In genomic region chr20:4171538-4172116, GRCh38 we compare ENCODE assay signal across 8 cellular contexts. TPM values are rescaled to one million over a fixed set of nuclear protein-coding genes. Genes with fewer than 3 reads are reported as not detected.
DNase-seq lines count a peak whose midpoint lies in the region; ATAC-seq, FAIRE-seq and TF ChIP-seq lines count a peak whose summit lies in the region.

No MANE protein-coding gene starts in this region.

- no peaks in the 10 kb centered on the region; the same call in 1 of the 2 replicates for H3K23me2 ChIP-seq in H1 (ENCODE audit: low read depth, low read length)

- H3K4ac ChIP-seq in H1 (replicated peaks; ENCODE audit: insufficient read length, low read depth, low read length): no peak overlapping the region

- H4K8ac ChIP-seq in H1 (ENCODE audit: extremely low read depth, insufficient read depth, low read length): no peak overlapping the region

- peak overlapping the region; percentile 26 for H4K91ac ChIP-seq in H1 (replicated peaks; ENCODE audit: insufficient read length, low read length)

- H3K9ac ChIP-seq in PC-3 (ENCODE audit: low read length) (peak overlapping the region; percentile 85), H1 (replicated peaks in 1 of 4; ENCODE audit: extremely low read depth in 1 of 4, low read depth in 3 of 4, low read length in 3 of 4) (no peak overlapping the region), neural progenitor cell (no peak overlapping the region)

- TF ChIP-seq EP300 in H1 (IDR thresholded peaks at IDR 0.05; ENCODE audit: borderline replicate concordance in 1 of 2, low read depth in 2 of 2, low read length in 2 of 2): no peak

- 0 out of 2 replicates have a peak overlapping the region, but pooled peaks have one; percentile 65 for H2BK15ac ChIP-seq in H1 (ENCODE audit: low read length)

- no peak overlapping the region for H3K14ac ChIP-seq in H1 (ENCODE audit: insufficient read length)

- H3K56ac ChIP-seq in H1 (replicated peaks; ENCODE audit: insufficient read length, low read depth, low read length): no peak overlapping the region

- no peak for TF ChIP-seq CTCF in CD4-positive, alpha-beta T cell (IDR thresholded peaks at IDR 0.05)
- TF ChIP-seq CTCF in PC-3 (conservative IDR thresholded peaks at IDR 0.05; ENCODE audit: low read depth, low read length) (no peak), H1 (IDR thresholded peaks at IDR 0.05; ENCODE audit: control extremely low read depth in 1 of 3, insufficient read depth in 1 of 3, low read depth in 1 of 3, low read length in 3 of 3) (no peak), neural progenitor cell (IDR thresholded peaks at IDR 0.05) (no peak)

- no peak for TF ChIP-seq POLR2A in H1 (IDR thresholded peaks at IDR 0.05; ENCODE audit: control extremely low read depth in 1 of 2, low read depth in 2 of 2, low read length in 2 of 2)

- no peaks in the 10 kb centered on the region for H3K9me3 Mint-ChIP-seq in CD4-positive, alpha-beta T cell
- peaks cover 3% of the 10 kb centered on the region for H3K9me3 Mint-ChIP-seq in neural progenitor cell

- H3K4me3 Mint-ChIP-seq in CD4-positive, alpha-beta T cell: peak overlapping the region; percentile 76
- H3K4me3 Mint-ChIP-seq in neural progenitor cell: peak overlapping the region; percentile 70

- peak overlapping the region; percentile 34 for H3K27ac ChIP-seq in CD4-positive, alpha-beta T cell (ENCODE audit: low read depth, low read length)
- H3K27ac ChIP-seq in PC-3 (ENCODE audit: low read length) (peak overlapping the region; percentile 90), H1 (ENCODE audit: low read depth, low read length) (no peak overlapping the region), neural progenitor cell (no peak overlapping the region)

- no peak for FAIRE-seq in H1 (lab: Jason Lieb, UNC)

- no peaks in the 10 kb centered on the region for H3F3A ChIP-seq in PC-3 (ENCODE audit: low read length, unreplicated experiment)
- peaks cover 15% of the 10 kb centered on the region for H3F3A ChIP-seq in neural progenitor cell (ENCODE audit: low read depth)

- H3K4me1 Mint-ChIP-seq in CD4-positive, alpha-beta T cell (ENCODE audit: low read depth): peaks cover 29% of the 10 kb centered on the region
- H3K4me1 Mint-ChIP-seq in neural progenitor cell: peaks cover 43% of the 10 kb centered on the region

- H3K18ac ChIP-seq in H1 (ENCODE audit: extremely low read depth, low read length): peak overlapping the region; percentile 20; the same call in 1 of the 2 replicates

- H3K79me2 ChIP-seq in PC-3 (ENCODE audit: low read length) (peaks cover 57% of the 10 kb centered on the region), H1 (ENCODE audit: control insufficient read depth in 1 of 2, insufficient read depth in 2 of 2, low read length in 2 of 2) (no peaks in the 10 kb centered on the region), neural progenitor cell (ENCODE audit: low read depth) (no peaks in the 10 kb centered on the region)

- no peaks in the 10 kb centered on the region for H3K27me3 Mint-ChIP-seq in CD4-positive, alpha-beta T cell
- peaks cover 2% of the 10 kb centered on the region for H3K27me3 Mint-ChIP-seq in neural progenitor cell (ENCODE audit: insufficient read depth, low read depth)

- peak overlapping the region; percentile 0; the same call in 1 of the 2 replicates for H2BK5ac ChIP-seq in H1 (ENCODE audit: low read depth, low read length)

- ATAC-seq in CD4-positive, alpha-beta T cell (ENCODE audit: poor library complexity): no peak
- peak; percentile 18 for ATAC-seq in PC-3
- no peak for ATAC-seq in GM18870 (IDR thresholded peaks at IDR 0.05; ENCODE audit: unreplicated experiment)
- no peak for ATAC-seq in GM21619 (IDR thresholded peaks at IDR 0.05; ENCODE audit: unreplicated experiment)
- ATAC-seq in GM21717 (IDR thresholded peaks at IDR 0.05; ENCODE audit: unreplicated experiment): no peak

- CTCF ChIA-PET in CD4-positive, alpha-beta T cell (lab: Charles Lee): no interaction called here
- CTCF ChIA-PET in PC-3 (lab: Charles Lee) (interaction anchor here (0.6 kb wide), 1 partner anchor 48 kb away, joined by 3 read pairs; no protein-coding TSS in a partner anchor), H1 (lab: Charles Lee; ENCODE audit: partially characterized antibody) (interaction anchor here (1.4 kb wide), 1 partner anchor 52 kb away, joined by 3 read pairs; no protein-coding TSS in a partner anchor)

- H2BK120ac ChIP-seq in H1 (replicated peaks; ENCODE audit: low read depth, low read length): peak overlapping the region; percentile 39

- H2BK12ac ChIP-seq in H1 (ENCODE audit: low read depth, low read length): peak overlapping the region; percentile 71; the same call in 1 of the 2 replicates

- DNase-seq in CD4-positive, alpha-beta T cell: no peak
- DNase-seq in PC-3 (no peak), H1 (ENCODE audit: low read depth in 1 of 2, low spot score in 2 of 2) (no peak), neural progenitor cell (ENCODE audit: low spot score) (peak; percentile 40), MV-4-11 (lab: John Stamatoyannopoulos, UW) (no peak)

- TSS peak; percentile 81 for BruUV-seq in PC-3 (replicated peaks; lab: Mats Ljungman, UMichigan)

- no peaks in the 10 kb centered on the region for H3K9me2 ChIP-seq in PC-3 (replicated peaks; ENCODE audit: low read length)

- H2BK20ac ChIP-seq in H1 (ENCODE audit: low read length): no peak overlapping the region

- peaks cover 31% of the 10 kb centered on the region; the same call in 1 of the 2 replicates for H4K20me1 ChIP-seq in PC-3 (ENCODE audit: low read length)
- H4K20me1 ChIP-seq in H1 (replicated peaks in 1 of 2; ENCODE audit: control insufficient read depth in 1 of 2, insufficient read depth in 2 of 2, low read length in 2 of 2): peaks cover 0 to 2% of the 10 kb centered on the region in 2 experiments
- peaks cover 15% of the 10 kb centered on the region for H4K20me1 ChIP-seq in neural progenitor cell (ENCODE audit: low read depth)

- no peak for TF ChIP-seq RAD21 in H1 (IDR thresholded peaks at IDR 0.05 in 1 of 2, conservative IDR thresholded peaks at IDR 0.05 in 1 of 2; ENCODE audit: low read depth in 2 of 2, low read length in 2 of 2)

- intact Hi-C loops in CD4-positive, alpha-beta T cell (cut with DNase I, micrococcal nuclease): loop anchor here in 1 of 2 experiments (2.0 kb wide), 1 partner anchor 281 kb away; no protein-coding TSS in a partner anchor
- intact Hi-C loops in PC-3 (cut with micrococcal nuclease): no loop called here

- peak overlapping the region; percentile 8; the same call in 1 of the 2 replicates for H2AFZ ChIP-seq in PC-3 (ENCODE audit: low read length)
- no peak overlapping the region for H2AFZ ChIP-seq in H1 (ENCODE audit: low read length)
- H2AFZ ChIP-seq in neural progenitor cell (replicated peaks): peak overlapping the region; percentile 81

- H2AK5ac ChIP-seq in H1 (ENCODE audit: low read depth, low read length): no peak overlapping the region

- WGBS in H1 (ENCODE audit: extremely low coverage in 1 of 2, insufficient coverage in 1 of 2, insufficient read length in 1 of 2, insufficient replicate concordance in 2 of 2, low coverage in 1 of 2, low lambda C conversion rate in 2 of 2, missing lambda C conversion rate in 1 of 2), 2 experiments: 60% methylated on average over 13 of the region's 13 CpGs; no CpG with 5 or more reads in 1 of the 2 experiments

- H3K23ac ChIP-seq in H1 (ENCODE audit: insufficient read length): no peak overlapping the region

- POLR2A ChIA-PET in CD4-positive, alpha-beta T cell (lab: Charles Lee): no interaction called here
- POLR2A ChIA-PET in PC-3 (lab: Charles Lee; ENCODE audit: unreplicated experiment): no interaction called here
- POLR2A ChIA-PET in H1 (lab: Charles Lee; ENCODE audit: partially characterized antibody): no interaction called here

- H4K5ac ChIP-seq in H1 (ENCODE audit: insufficient read length, low read depth, low read length): no peak overlapping the region

- H3K4me2 ChIP-seq in PC-3 (ENCODE audit: low read length) (peak overlapping the region; percentile 95), H1 (ENCODE audit: insufficient read depth in 1 of 2, low read depth in 2 of 2, low read length in 2 of 2) (peak overlapping the region; percentile 4 to 87), neural progenitor cell (peak overlapping the region; percentile 83)

- no peaks in the 10 kb centered on the region for H3K36me3 Mint-ChIP-seq in CD4-positive, alpha-beta T cell (ENCODE audit: low read depth)
- peaks cover 9% of the 10 kb centered on the region for H3K36me3 Mint-ChIP-seq in neural progenitor cell

- H3K4me3 ChIP-seq in PC-3 (ENCODE audit: low read length) (peak overlapping the region; percentile 67), H1 (ENCODE audit: extremely low read depth in 1 of 4, insufficient read depth in 2 of 4, low read depth in 3 of 4, low read length in 4 of 4) (peak overlapping the region; percentile 10 to 66 (median 56)), neural progenitor cell (peak overlapping the region; percentile 50)

- no peaks in the 10 kb centered on the region for H3K9me3 ChIP-seq in CD4-positive, alpha-beta T cell (ENCODE audit: control insufficient read depth, low read length)
- no peaks in the 10 kb centered on the region for H3K9me3 ChIP-seq in PC-3 (ENCODE audit: low read length)
- H3K9me3 ChIP-seq in H1 (ENCODE audit: insufficient read depth in 2 of 2, low read depth in 1 of 2, low read length in 1 of 2): no peaks in the 10 kb centered on the region
- H3K9me3 ChIP-seq in neural progenitor cell (ENCODE audit: low read depth): no peaks in the 10 kb centered on the region

- peaks cover 3% of the 10 kb centered on the region; the same call in 1 of the 2 replicates for H3K79me1 ChIP-seq in H1 (ENCODE audit: low read depth, low read length)

- peaks cover 5% of the 10 kb centered on the region for H3K36me3 ChIP-seq in PC-3 (ENCODE audit: low read depth, low read length)
- no peaks in the 10 kb centered on the region for H3K36me3 ChIP-seq in H1 (ENCODE audit: control insufficient read depth in 2 of 4, insufficient read depth in 4 of 4, low read length in 3 of 4)
- no peaks in the 10 kb centered on the region for H3K36me3 ChIP-seq in neural progenitor cell

- H3K27me3 ChIP-seq in CD4-positive, alpha-beta T cell (ENCODE audit: control insufficient read depth, insufficient read depth, low read length): no peaks in the 10 kb centered on the region
- H3K27me3 ChIP-seq in PC-3 (ENCODE audit: low read length) (no peaks in the 10 kb centered on the region), H1 (replicated peaks in 1 of 4; ENCODE audit: control insufficient read depth in 3 of 4, extremely low read depth in 1 of 4, insufficient read depth in 3 of 4, low read length in 3 of 4) (peaks cover 0 to 3% (median 0%) of the 10 kb centered on the region in 4 experiments; a peak in 2 of 7 replicates), neural progenitor cell (peaks cover 6% of the 10 kb centered on the region)

- H3K27ac Mint-ChIP-seq in CD4-positive, alpha-beta T cell: peak overlapping the region; percentile 70
- peak overlapping the region; percentile 13 for H3K27ac Mint-ChIP-seq in neural progenitor cell

- H3K4me1 ChIP-seq in PC-3 (ENCODE audit: insufficient read depth, low read length) (peaks cover 21% of the 10 kb centered on the region), H1 (replicated peaks in 1 of 4; ENCODE audit: control insufficient read depth in 3 of 4, insufficient read depth in 4 of 4, low read length in 3 of 4) (peaks cover 5 to 30% (median 25%) of the 10 kb centered on the region in 4 experiments), neural progenitor cell (peaks cover 34% of the 10 kb centered on the region)

RNA-seq across cellular contexts. Expression of gene SMOX, which starts 23.0 kb away (rescaled TPM):
- 1 to 10 TPM; 1.0 to 2.4 TPM for total RNA-seq in CD4-positive, alpha-beta T cell
- 59.3 and 82.4 TPM in 2 replicates for total RNA-seq in PC-3 (2014; rRNA removed)
- total RNA-seq in H1 (2021; fragmentation: NEBNext Ultra II Directional; extraction: Animal tissue kit (Norgen Biotek cat#: 25700)): 9.3 and 12.4 TPM in 2 replicates
- 8.3 and 20.5 TPM in 2 replicates for polyA plus RNA-seq in H1 (2011; rRNA removed)
- 5.0 TPM for polyA plus RNA-seq in H1 (2011; cell fraction: cytosol; rRNA removed)
- polyA plus RNA-seq in H1 (2011; cell fraction: nucleus; rRNA removed): 10.3 TPM
- 6.1 to 12.8 TPM (median 11.7 TPM) in 4 replicates for polyA plus RNA-seq in H1 (2012, experiment 1 of 2)
- 18.7 TPM for polyA plus RNA-seq in H1 (2012, experiment 2 of 2)
- 7.0 TPM for polyA plus RNA-seq in H1 (2013, experiment 1 of 2)
- 7.7 TPM for polyA plus RNA-seq in H1 (2013, experiment 2 of 2)
- 2.4 and 2.5 TPM in 2 replicates for polyA minus RNA-seq in H1 (2011; rRNA and poly(A)+ RNA removed)
- polyA minus RNA-seq in H1 (2011; cell fraction: cytosol; rRNA and poly(A)+ RNA removed): 4.5 TPM
- polyA minus RNA-seq in H1 (2011; cell fraction: nucleus; rRNA and poly(A)+ RNA removed): 2.0 TPM
- 6.8 and 11.6 TPM in 2 replicates for total RNA-seq in neural progenitor cell (ENCODE audit: low replicate concordance)

Comparison
In these comparisons a context has a peak if more than half of its experiments do, and no peak if none do; other contexts are left out.
1. H3K27ac ChIP-seq: peak in CD4-positive, alpha-beta T cell (single experiment) and PC-3 (single experiment); none in H1 (single experiment) and neural progenitor cell (single experiment).
2. Peak in every context shown above with its lines, with median percentiles within 50 percentile points of each other: H3K4me2 ChIP-seq and H3K4me3 ChIP-seq.